ENCODE assay signal across 20 cellular contexts in the genomic region with DNA sequence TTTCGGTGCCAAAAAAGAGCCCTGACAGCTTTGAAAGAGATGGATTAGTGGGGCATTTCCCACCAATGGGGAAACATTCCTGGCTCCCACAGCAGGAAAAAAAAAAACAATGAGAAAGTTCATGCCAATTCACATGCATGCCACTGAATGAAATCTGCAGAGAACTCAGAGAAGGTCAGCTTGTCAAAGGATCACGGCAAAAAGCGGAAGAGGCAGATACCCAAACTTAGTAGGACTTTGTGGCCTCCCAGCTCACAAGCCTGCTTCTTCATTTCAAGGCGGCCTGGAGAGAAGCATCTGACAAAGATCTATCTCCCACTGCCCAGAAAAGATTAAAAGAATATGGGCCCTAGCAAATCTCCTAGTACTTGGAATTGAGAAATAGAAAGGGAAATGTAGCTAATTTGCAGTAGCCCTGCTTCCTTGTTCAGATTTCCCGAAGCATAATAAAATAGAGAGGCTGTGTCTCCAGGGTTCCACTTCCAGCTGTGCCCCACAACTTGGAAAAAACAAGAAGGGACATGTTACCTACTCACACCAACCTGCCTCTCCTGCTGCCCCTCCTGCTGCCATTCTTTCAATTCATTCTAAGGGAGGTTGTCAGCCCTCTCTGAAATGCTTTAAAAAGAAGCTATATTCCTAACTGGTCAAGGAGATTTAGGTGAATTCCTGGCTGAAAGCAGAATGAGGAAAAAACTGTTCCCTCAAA.
DNase-seq lines count a peak whose midpoint lies in the region; TF ChIP-seq lines count a peak whose summit lies in the region.
"Had no signal": no experiment of that assay in that cellular context is flagged by ENCODE, and none has a peak within 500 bp of the region (broad histone marks: within the 10 kb centered on the region; RNA-seq: fewer than 3 reads in every experiment).

No MANE protein-coding gene starts in this region.

- TF ChIP-seq RAD21 in Ishikawa (IDR thresholded peaks at IDR 0.05; ENCODE audit: low read depth), result no peak

- H3K36me3 ChIP-seq in mesodermal cell (ENCODE audit: control insufficient read depth, insufficient read depth, low read length) (no peaks in the 10 kb centered on the region), esophagus muscularis mucosa (no peaks in the 10 kb centered on the region)
- H3K36me3 ChIP-seq: MG63, SJCRH30 had no signal

- H3K9me3 ChIP-seq in mesodermal cell (ENCODE audit: control insufficient read depth, low read length) (no peaks in the 10 kb centered on the region), esophagus muscularis mucosa (no peaks in the 10 kb centered on the region)
- H3K9me3 ChIP-seq: MG63, psoas muscle, SJCRH30 had no signal

- TF ChIP-seq POLR2A in esophagus muscularis mucosa (IDR thresholded peaks at IDR 0.05; ENCODE audit: low read depth), result no peak

- TF ChIP-seq EP300 in Ishikawa (IDR thresholded peaks at IDR 0.05; ENCODE audit: borderline replicate concordance) (peak; percentile 24; the same call in 1 of the 2 replicates), esophagus muscularis mucosa (IDR thresholded peaks at IDR 0.05) (no peak)

- whole genome bisulfite sequencing in mesodermal cell (ENCODE audit: insufficient coverage in 2 of 2), 2 experiments, result 32 to 53% methylated on average over 3 of the region's 5 CpGs
- 74% methylated on average over 5 of the region's 5 CpGs for WGBS in esophagus muscularis mucosa

- H3K27ac ChIP-seq in mesodermal cell (ENCODE audit: low read depth, low read length, severe bottlenecking) (peak overlapping the region; percentile 20), esophagus muscularis mucosa (replicated peaks in 1 of 4) (no peak overlapping the region)
- H3K27ac ChIP-seq: psoas muscle, SJCRH30, VCaP had no signal

- intact Hi-C loops in esophagus muscularis mucosa (cut with DNase I), result no loop called here

- no peaks in the 10 kb centered on the region for H3K27me3 ChIP-seq in esophagus muscularis mucosa
- H3K27me3 ChIP-seq: MG63, SJCRH30 had no signal

- DNase-seq in ELF-1 (ENCODE audit: low read depth, low spot score) (peak; percentile 11), cerebellar cortex (ENCODE audit: low spot score) (peak; percentile 39), NCI-H1417 (lab: John Stamatoyannopoulos, UW) (no peak), esophagus muscularis mucosa (ENCODE audit: extremely low spot score) (no peak), EL (no peak), NCI-H1105 treated with DMSO at 0.1 percent for 48 hours (lab: John Stamatoyannopoulos, UW) (no peak)
- DNase-seq: activated effector memory CD4-positive, alpha-beta T cell treated with Interleukin-2 at 50 U/mL for 16 hours; activated naive CD8-positive, alpha-beta T cell treated with anti-CD3 and anti-CD28 coated beads, Interleukin-2, amount 10 ng/mL, durations not matched to agents 7 days and 5 days; COR-L47; left cardiac atrium; MG63; natural killer cell; NCI-H2081 treated with DMSO at 0.1 percent for 48 hours; NCI-H524; psoas muscle; SJCRH30; T-helper 17 cell had no signal

- TF ChIP-seq CTCF in esophagus muscularis mucosa (IDR thresholded peaks at IDR 0.05), result no peak

- no peak overlapping the region for H3K4me3 ChIP-seq in mesodermal cell (ENCODE audit: extremely low read depth, insufficient read depth, low read length, poor library complexity, severe bottlenecking)
- no peak overlapping the region for H3K4me3 ChIP-seq in esophagus muscularis mucosa
- H3K4me3 ChIP-seq: MG63, psoas muscle, SJCRH30 had no signal

- H3K4me1 ChIP-seq in mesodermal cell (ENCODE audit: control insufficient read depth, insufficient read depth, low read length, poor library complexity, severe bottlenecking), result peaks cover 6% of the 10 kb centered on the region
- no peaks in the 10 kb centered on the region for H3K4me1 ChIP-seq in esophagus muscularis mucosa
- H3K4me1 ChIP-seq: SJCRH30 had no signal

TF ChIP-seq in Ishikawa, 13 proteins besides CTCF, POLR2A, EP300 and RAD21:
- TF ChIP-seq TEAD4 (IDR thresholded peaks at IDR 0.05) (peak; percentile 43; the same call in 1 of the 2 replicates), TAF1 (IDR thresholded peaks at IDR 0.05; ENCODE audit: low read depth) (no peak), EGR1 (IDR thresholded peaks at IDR 0.05) (no peak), NFIC (IDR thresholded peaks at IDR 0.05) (peak; percentile 22; the same call in 1 of the 2 replicates)

Comparison
In these comparisons a context has a peak if more than half of its experiments do, and no peak if none do; other contexts are left out.
1. DNase-seq: peak in ELF-1 (single experiment) and cerebellar cortex (single experiment); none in NCI-H1417 (0 of 3), esophagus muscularis mucosa (single experiment), EL (single experiment) and NCI-H1105 treated with DMSO at 0.1 percent for 48 hours (single experiment).